In genomic region chr6:3457710-3458605, GRCh38 we compare ENCODE assay signal across 8 cellular contexts. TPM values are rescaled to one million over a fixed set of nuclear protein-coding genes. Genes with fewer than 3 reads are reported as not detected.
A peak's percentile ranks its signal among the peaks of the same experiment; 100 is the strongest.
DNase-seq lines count a peak whose midpoint lies in the region; ATAC-seq and TF ChIP-seq lines count a peak whose summit lies in the region.

No MANE protein-coding gene starts in this region.

- peaks cover 2% of the 10 kb centered on the region for H3K4me1 ChIP-seq in RWPE2 (ENCODE audit: insufficient read depth, poor library complexity, severe bottlenecking)
- H3K4me1 ChIP-seq in liver (ENCODE audit: control insufficient read depth in 4 of 4, insufficient read depth in 4 of 4, low read length in 3 of 4): peaks cover 8 to 36% (median 26%) of the 10 kb centered on the region in 4 donors

- H3K9me3 ChIP-seq in RWPE2 (ENCODE audit: severe bottlenecking) (no peaks in the 10 kb centered on the region), liver (ENCODE audit: control insufficient read depth in 4 of 4, low read length in 3 of 4) (no peaks in the 10 kb centered on the region)

- peak overlapping the region; percentile 71 for H3K4me3 Mint-ChIP-seq in chondrocyte (ENCODE audit: unreplicated experiment)
- peak overlapping the region; percentile 68 to 79 for H3K4me3 Mint-ChIP-seq in stimulated activated naive CD8-positive, alpha-beta T cell treated with anti-CD3 and anti-CD28 coated beads, Interleukin-15, amount 100 ng/mL, for 72 hours

- H3K27me3 ChIP-seq in RWPE2 (ENCODE audit: insufficient read depth, poor library complexity, severe bottlenecking) (no peaks in the 10 kb centered on the region), liver (ENCODE audit: control insufficient read depth in 4 of 4, insufficient read depth in 4 of 4, low read length in 3 of 4) (no peaks in the 10 kb centered on the region)

- TF ChIP-seq RAD21 in liver (IDR thresholded peaks at IDR 0.05): peak in 1 of 2 donors; percentile 10

- no peak for TF ChIP-seq CTCF in RWPE2 (IDR thresholded peaks at IDR 0.05; ENCODE audit: poor library complexity, severe bottlenecking)
- TF ChIP-seq CTCF in chondrocyte (IDR thresholded peaks at IDR 0.05): no peak
- no peak for TF ChIP-seq CTCF in liver (IDR thresholded peaks at IDR 0.05; ENCODE audit: low read depth, low read length, missing input control)

- no peaks in the 10 kb centered on the region for H3K36me3 ChIP-seq in RWPE2 (ENCODE audit: low read depth)
- no peaks in the 10 kb centered on the region for H3K36me3 ChIP-seq in liver (ENCODE audit: control insufficient read depth in 4 of 4, insufficient read depth in 3 of 4, low read depth in 1 of 4, low read length in 3 of 4)

- 28% methylated on average over 29 of the region's 29 CpGs for WGBS in liver

- peak; percentile 67 for DNase-seq in activated effector memory CD4-positive, alpha-beta T cell treated with anti-CD3 and anti-CD28 coated beads, Interleukin-2, amount 50 U/mL, for 16 hours
- DNase-seq in activated effector memory CD4-positive, alpha-beta T cell treated with Interleukin-2 at 50 U/mL for 16 hours: no peak
- DNase-seq in RWPE2 (ENCODE audit: low spot score) (no peak), chondrocyte (ENCODE audit: low spot score) (no peak), GM19238 (ENCODE audit: insufficient read length, low spot score) (no peak), glomerular visceral epithelial cell (ENCODE audit: extremely low spot score) (no peak)
- no peak for DNase-seq in stimulated activated naive CD8-positive, alpha-beta T cell treated with anti-CD3 and anti-CD28 coated beads, Interleukin-15, amount 100 ng/mL, for 72 hours

- no peaks in the 10 kb centered on the region for H3K27me3 Mint-ChIP-seq in chondrocyte (ENCODE audit: low read depth)
- peaks cover 28% of the 10 kb centered on the region for H3K27me3 Mint-ChIP-seq in stimulated activated naive CD8-positive, alpha-beta T cell treated with anti-CD3 and anti-CD28 coated beads, Interleukin-15, amount 100 ng/mL, for 72 hours

- H3K4me1 Mint-ChIP-seq in chondrocyte (ENCODE audit: low read depth): peaks cover 6% of the 10 kb centered on the region
- H3K4me1 Mint-ChIP-seq in stimulated activated naive CD8-positive, alpha-beta T cell treated with anti-CD3 and anti-CD28 coated beads, Interleukin-15, amount 100 ng/mL, for 72 hours: peaks cover 18% of the 10 kb centered on the region

- no peak overlapping the region for H3K9ac ChIP-seq in liver (ENCODE audit: low read depth in 1 of 2, low read length in 2 of 2)

- no peaks in the 10 kb centered on the region for H3K9me3 Mint-ChIP-seq in chondrocyte (ENCODE audit: low read depth)
- no peaks in the 10 kb centered on the region for H3K9me3 Mint-ChIP-seq in stimulated activated naive CD8-positive, alpha-beta T cell treated with anti-CD3 and anti-CD28 coated beads, Interleukin-15, amount 100 ng/mL, for 72 hours

- ATAC-seq in RWPE2 (ENCODE audit: low read depth): peak; percentile 47
- no peak for ATAC-seq in stimulated activated naive CD8-positive, alpha-beta T cell treated with anti-CD3 and anti-CD28 coated beads, Interleukin-15, amount 100 ng/mL, for 72 hours

- H3K4me3 ChIP-seq in RWPE2 (ENCODE audit: severe bottlenecking) (peak overlapping the region; percentile 68), liver (ENCODE audit: low read depth in 1 of 3, low read length in 3 of 3) (peak overlapping the region; percentile 44 to 96 (median 56))

- H3K36me3 Mint-ChIP-seq in chondrocyte (ENCODE audit: low read depth): no peaks in the 10 kb centered on the region

- no peak overlapping the region for H3K27ac ChIP-seq in RWPE2 (ENCODE audit: poor library complexity, severe bottlenecking)
- H3K27ac ChIP-seq in liver (ENCODE audit: low read depth in 1 of 2, low read length in 2 of 2): no peak overlapping the region

- H3K27ac Mint-ChIP-seq in chondrocyte (ENCODE audit: unreplicated experiment): peak overlapping the region; percentile 72
- H3K27ac Mint-ChIP-seq in stimulated activated naive CD8-positive, alpha-beta T cell treated with anti-CD3 and anti-CD28 coated beads, Interleukin-15, amount 100 ng/mL, for 72 hours: peak overlapping the region in 1 of 2 donors; percentile 60

TF ChIP-seq in liver, 16 proteins besides CTCF, POLR2A, EP300 and RAD21:
- TF ChIP-seq RXRA (IDR thresholded peaks at IDR 0.05): no peak
- TF ChIP-seq EGR1 (IDR thresholded peaks at IDR 0.05; ENCODE audit: low read depth in 2 of 2): no peak
- TF ChIP-seq ATF3 (IDR thresholded peaks at IDR 0.05): no peak
- no peak for TF ChIP-seq REST (IDR thresholded peaks at IDR 0.05)
- TF ChIP-seq YY1 (IDR thresholded peaks at IDR 0.05): no peak
- no peak for TF ChIP-seq SP1 (IDR thresholded peaks at IDR 0.05)
- no peak for TF ChIP-seq MAX (IDR thresholded peaks at IDR 0.05)
- TF ChIP-seq NR2F2 (IDR thresholded peaks at IDR 0.05): no peak
- TF ChIP-seq ZBTB33 (IDR thresholded peaks at IDR 0.05): no peak
- TF ChIP-seq JUND (IDR thresholded peaks at IDR 0.05): no peak
- TF ChIP-seq FOXA2 (IDR thresholded peaks at IDR 0.05): no peak
- TF ChIP-seq HNF4G (IDR thresholded peaks at IDR 0.05): no peak
- TF ChIP-seq GABPA (IDR thresholded peaks at IDR 0.05 in 1 of 2, conservative IDR thresholded peaks at IDR 0.05 in 1 of 2): no peak
- no peak for TF ChIP-seq HNF4A (conservative IDR thresholded peaks at IDR 0.05)

RNA-seq across cellular contexts. Expression of gene SLC22A23, which starts 1.1 kb away (rescaled TPM):
- total RNA-seq in chondrocyte (10.9 to 36.4 TPM (median 35.8 TPM) in 3 replicates), liver (10 to 100 TPM; 29.4 to 45.4 TPM)
- 1 to 10 TPM; 4.9 to 9.9 TPM for polyA plus RNA-seq in liver
